ENCODE assay signal across 1 cellular context in genomic region chr6:155974967-155975366, GRCh38.
TF ChIP-seq lines count a peak whose summit lies in the region.

No MANE protein-coding gene starts in this region.

TF ChIP-seq in GM23338, 12 proteins besides CTCF, POLR2A, EP300 and RAD21 (continued from another document):
- TF ChIP-seq ZNF462 (CRISPR knock-in tag; IDR thresholded peaks at IDR 0.05) (no peak), CREB1 (CRISPR knock-in tag; IDR thresholded peaks at IDR 0.05; ENCODE audit: low read depth) (no peak), NANOG (IDR thresholded peaks at IDR 0.05; ENCODE audit: borderline replicate concordance) (no peak), EZH2 (IDR thresholded peaks at IDR 0.05; ENCODE audit: low read depth, unreplicated experiment) (no peak), ETS1 (IDR thresholded peaks at IDR 0.05) (no peak), ZNF331 (CRISPR knock-in tag; IDR thresholded peaks at IDR 0.05; ENCODE audit: low read depth) (no peak), JUNB (IDR thresholded peaks at IDR 0.05; ENCODE audit: unreplicated experiment) (no peak), ZNF114 (CRISPR knock-in tag; IDR thresholded peaks at IDR 0.05) (no peak)
